ENCODE assay signal across 8 cellular contexts in genomic region chr15:65285291-65286068, GRCh38. TPM values are rescaled to one million over a fixed set of nuclear protein-coding genes. Genes with fewer than 3 reads are reported as not detected.
DNase-seq lines count a peak whose midpoint lies in the region; ATAC-seq and TF ChIP-seq lines count a peak whose summit lies in the region.

No MANE protein-coding gene starts in this region.

- no peak for DNase-seq in CD8-positive, alpha-beta T cell
- DNase-seq in OCI-LY7 (ENCODE audit: low spot score) (no peak), osteoblast (ENCODE audit: insufficient read length, low spot score, missing footprints) (no peak), GDM1 (lab: John Stamatoyannopoulos, UW) (no peak)

- no peaks in the 10 kb centered on the region for H3K27me3 ChIP-seq in CD8-positive, alpha-beta T cell (ENCODE audit: insufficient read depth, low read length)
- H3K27me3 ChIP-seq in endocrine pancreas (ENCODE audit: control insufficient read depth, insufficient read depth, low read length) (no peaks in the 10 kb centered on the region), osteoblast (ENCODE audit: insufficient read depth, low read length) (no peaks in the 10 kb centered on the region)

- H3K4me3 ChIP-seq in CD8-positive, alpha-beta T cell (ENCODE audit: low read depth, low read length), result peak overlapping the region; percentile 88
- H3K4me3 ChIP-seq in OCI-LY7 (ENCODE audit: low read depth, low read length, poor library complexity, severe bottlenecking), result peak overlapping the region; percentile 79
- peak overlapping the region; percentile 77 for H3K4me3 ChIP-seq in endocrine pancreas (ENCODE audit: control insufficient read depth, insufficient read depth, low read length)
- H3K4me3 ChIP-seq in osteoblast (ENCODE audit: insufficient read depth, low read length), result peak overlapping the region; percentile 82

- H3K4me3 Mint-ChIP-seq in CD8-positive, alpha-beta T cell, result peak overlapping the region; percentile 90

- H3K4me1 Mint-ChIP-seq in CD8-positive, alpha-beta T cell (ENCODE audit: low read depth), result peaks cover 55% of the 10 kb centered on the region

- H4K20me1 ChIP-seq in OCI-LY7 (ENCODE audit: insufficient read depth, low read length), result no peaks in the 10 kb centered on the region
- no peaks in the 10 kb centered on the region for H4K20me1 ChIP-seq in osteoblast (ENCODE audit: insufficient read depth, low read length)

- no peak for TF ChIP-seq CTCF in CD8-positive, alpha-beta T cell (IDR thresholded peaks at IDR 0.05)
- no peak for TF ChIP-seq CTCF in OCI-LY7 (conservative IDR thresholded peaks at IDR 0.05; ENCODE audit: low read length)
- TF ChIP-seq CTCF in osteoblast (IDR thresholded peaks at IDR 0.05; ENCODE audit: extremely low read depth, low read depth, low read length), result no peak

- peak overlapping the region; percentile 87 for H3K9ac ChIP-seq in endocrine pancreas (ENCODE audit: control insufficient read depth, insufficient read depth, low read length)

- H3K4me2 ChIP-seq in OCI-LY7 (ENCODE audit: low read length) (peak overlapping the region; percentile 99), osteoblast (ENCODE audit: insufficient read depth, low read length) (peak overlapping the region; percentile 80)

- H3K36me3 ChIP-seq in CD8-positive, alpha-beta T cell (ENCODE audit: insufficient read depth, low read length), result no peaks in the 10 kb centered on the region
- H3K36me3 ChIP-seq in OCI-LY7 (ENCODE audit: insufficient read depth, low read length) (peaks cover 12% of the 10 kb centered on the region; the same call in 1 of the 2 replicates), endocrine pancreas (ENCODE audit: control insufficient read depth, insufficient read depth, low read length) (no peaks in the 10 kb centered on the region), osteoblast (ENCODE audit: insufficient read depth, low read length) (no peaks in the 10 kb centered on the region)

- CTCF ChIA-PET in CD8-positive, alpha-beta T cell (lab: Charles Lee), result interaction anchor here (0.7 to 3.9 kb wide), 9 partner anchors 12 to 554 kb away, joined by 3 to 20 read pairs (median 5); partner anchors contain the start of genes CLPX and RNU5B-1
- CTCF ChIA-PET in OCI-LY7 (lab: Charles Lee; ENCODE audit: unreplicated experiment), result interaction anchor here (0.6 kb wide), 1 partner anchor 448 kb away, joined by 4 read pairs; no protein-coding TSS in a partner anchor

- no peaks in the 10 kb centered on the region for H3K27me3 Mint-ChIP-seq in CD8-positive, alpha-beta T cell (ENCODE audit: low read depth)

- POLR2A ChIA-PET in CD8-positive, alpha-beta T cell (lab: Charles Lee), result interaction anchor here (0.8 to 4.4 kb wide), 4 partner anchors 10 to 100 kb away, joined by 4 to 50 read pairs (median 32); partner anchors contain the start of gene RNU5B-1
- POLR2A ChIA-PET in OCI-LY7 (lab: Charles Lee), result interaction anchor here (0.6 to 3.1 kb wide), 10 partner anchors 10 to 255 kb away, joined by 3 to 29 read pairs (median 4); partner anchors contain the start of gene RNU5B-1

- no peaks in the 10 kb centered on the region for H3K9me3 Mint-ChIP-seq in CD8-positive, alpha-beta T cell

- no peak for ATAC-seq in CD8-positive, alpha-beta T cell
- ATAC-seq in activated CD4-positive, CD25-positive, alpha-beta regulatory T cell treated with anti-CD3 and anti-CD28 coated beads, Interleukin-2, amount 50 U/mL, for 24 hours, result no peak
- ATAC-seq in HG03460 (IDR thresholded peaks at IDR 0.05; ENCODE audit: unreplicated experiment), result no peak
- ATAC-seq in GM18858 (IDR thresholded peaks at IDR 0.05; ENCODE audit: unreplicated experiment), result no peak

- peak overlapping the region; percentile 97 for H2AFZ ChIP-seq in OCI-LY7 (ENCODE audit: low read length)
- peak overlapping the region; percentile 79 for H2AFZ ChIP-seq in osteoblast (ENCODE audit: low read length)

- BruUV-seq in OCI-LY7 (replicated peaks; lab: Mats Ljungman, UMichigan), result TSS peak; percentile 83

- H3K79me2 ChIP-seq in OCI-LY7 (ENCODE audit: insufficient read depth, low read depth, low read length), result peaks cover 6% of the 10 kb centered on the region; the same call in 1 of the 2 replicates
- no peaks in the 10 kb centered on the region for H3K79me2 ChIP-seq in osteoblast (ENCODE audit: insufficient read depth, low read length)

- peaks cover 15% of the 10 kb centered on the region for H3K36me3 Mint-ChIP-seq in CD8-positive, alpha-beta T cell

- intact Hi-C loops in CD8-positive, alpha-beta T cell (cut with DNase I, micrococcal nuclease), result loop anchor here (1.0 to 10.0 kb wide), 11 partner anchors 19 to 1121 kb away; partner anchors contain the start of genes RNU5B-1 (in 2 of the 2), CLPX (in 1 of the 2), MTFMT (in 1 of the 2) and PCLAF (in 1 of the 2)
- intact Hi-C loops in OCI-LY7 (cut with micrococcal nuclease; ENCODE audit: unreplicated experiment), result loop anchor here (2.0 to 10.0 kb wide), 3 partner anchors 101 to 587 kb away; partner anchors contain the start of genes CLPX and PIF1

- no peaks in the 10 kb centered on the region for H3K9me2 ChIP-seq in OCI-LY7 (ENCODE audit: insufficient read depth, low read length)

- no peaks in the 10 kb centered on the region for H3K9me3 ChIP-seq in CD8-positive, alpha-beta T cell (ENCODE audit: low read length)
- H3K9me3 ChIP-seq in OCI-LY7 (ENCODE audit: low read length) (no peaks in the 10 kb centered on the region), endocrine pancreas (ENCODE audit: control insufficient read depth, low read length) (no peaks in the 10 kb centered on the region), osteoblast (ENCODE audit: low read depth, low read length) (no peaks in the 10 kb centered on the region)

- H3K27ac Mint-ChIP-seq in CD8-positive, alpha-beta T cell, result peak overlapping the region; percentile 86

- peak overlapping the region; percentile 69 for H3K27ac ChIP-seq in CD8-positive, alpha-beta T cell (ENCODE audit: low read depth, low read length)
- no peak overlapping the region for H3K27ac ChIP-seq in OCI-LY7 (ENCODE audit: low read depth, low read length, poor library complexity, severe bottlenecking)
- H3K27ac ChIP-seq in osteoblast (ENCODE audit: low read depth, low read length), result no peak overlapping the region

- peaks cover 27% of the 10 kb centered on the region for H3K4me1 ChIP-seq in CD8-positive, alpha-beta T cell (ENCODE audit: insufficient read depth, low read length)
- H3K4me1 ChIP-seq in OCI-LY7 (ENCODE audit: insufficient read depth, low read length, poor library complexity, severe bottlenecking) (peaks cover 27% of the 10 kb centered on the region), endocrine pancreas (ENCODE audit: control insufficient read depth, insufficient read depth, low read length) (peaks cover 7% of the 10 kb centered on the region), osteoblast (ENCODE audit: insufficient read depth, low read length) (peaks cover 8% of the 10 kb centered on the region)

RNA-seq across cellular contexts. Expression of gene PARP16, which starts 1.2 kb away (rescaled TPM):
- total RNA-seq in CD8-positive, alpha-beta T cell, result 10 to 100 TPM in 1 of 2 experiments, 1 to 10 TPM in 1; 9.9 to 11.5 TPM
- 10.8 and 21.2 TPM in 2 replicates for total RNA-seq in OCI-LY7 (2014; rRNA removed; shearing (Covaris generic))
- total RNA-seq in OCI-LY7 (2022), result 24.9 and 26.0 TPM in 2 replicates
- 6.2 and 6.5 TPM in 2 replicates for total RNA-seq in osteoblast

RNA-seq across cellular contexts. Expression of gene RNU5A-1, which starts 10.4 kb away (rescaled TPM):
- not detected for total RNA-seq in CD8-positive, alpha-beta T cell
- total RNA-seq in OCI-LY7 (2014; rRNA removed; shearing (Covaris generic)), result not detected in 2 replicates
- total RNA-seq in OCI-LY7 (2022), result not detected in 2 replicates
- total RNA-seq in osteoblast, result not detected in 2 replicates

RNA-seq across cellular contexts. Expression of gene RNU5B-1, which starts 19.0 kb away (rescaled TPM):
- total RNA-seq in CD8-positive, alpha-beta T cell, result 10 to 100 TPM; 17.0 to 36.6 TPM
- total RNA-seq in OCI-LY7 (2014; rRNA removed; shearing (Covaris generic)), result not detected in 2 replicates
- total RNA-seq in OCI-LY7 (2022), result not detected in 2 replicates
- total RNA-seq in osteoblast, result not detected in 2 replicates
